ENCODE assay signal across 26 cellular contexts in the genomic region with DNA sequence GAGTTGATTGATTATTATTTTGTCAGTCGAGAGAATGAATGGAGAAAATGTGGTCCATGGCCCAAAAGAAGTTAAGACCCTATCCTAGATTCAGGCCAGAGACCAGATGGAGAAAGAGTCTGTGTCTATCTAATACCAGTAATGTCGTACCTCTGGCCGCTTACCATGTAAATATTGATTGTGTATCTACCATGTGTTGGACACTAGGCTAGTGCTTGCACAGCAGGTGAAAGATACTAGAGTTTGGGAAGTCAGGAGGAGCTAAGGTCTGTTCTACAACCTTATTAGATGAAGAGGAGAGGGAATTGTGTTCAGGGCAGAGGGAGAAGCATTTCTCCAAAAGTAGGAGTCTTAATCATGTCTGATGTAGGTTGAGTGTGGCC.
"Had no signal": no experiment of that assay in that cellular context is flagged by ENCODE, and none has a peak within 500 bp of the region (broad histone marks: within the 10 kb centered on the region; RNA-seq: fewer than 3 reads in every experiment).

No MANE protein-coding gene starts in this region.

- H3K4me3 Mint-ChIP-seq: activated CD4-positive, alpha-beta memory T cell treated with anti-CD3 and anti-CD28 coated beads for 36 hours; activated naive CD8-positive, alpha-beta T cell treated with anti-CD3 and anti-CD28 coated beads, Interleukin-2, amount 10 ng/mL, durations not matched to agents 7 days and 5 days; effector memory CD8-positive, alpha-beta T cell; mesothelial cell of epicardium; naive thymus-derived CD8-positive, alpha-beta T cell; stimulated activated naive B cell treated with anti-CD40 and anti-IgM and Interleukin-4, amounts not matched to agents 10 μg/mL and 1 μg/mL and 100 μg/mL, for 72 hours; T-helper 1 cell treated with Interleukin-12 subunit alpha and Interleukin-12 subunit beta and Interleukin-4 antibody, amounts not matched to agents 30 μg/mL and 1 μg/mL, for 36 hours had no signal

- H3K9me3 ChIP-seq: colonic mucosa, esophagus muscularis mucosa, gastrocnemius medialis, left ventricle myocardium inferior, sigmoid colon, thoracic aorta, upper lobe of left lung had no signal

- H3K27me3 Mint-ChIP-seq: activated CD4-positive, alpha-beta memory T cell treated with anti-CD3 and anti-CD28 coated beads for 36 hours; activated naive CD8-positive, alpha-beta T cell treated with anti-CD3 and anti-CD28 coated beads, Interleukin-2, amount 10 ng/mL, durations not matched to agents 7 days and 5 days; effector memory CD8-positive, alpha-beta T cell; naive thymus-derived CD8-positive, alpha-beta T cell; progenitor cell of endocrine pancreas; stimulated activated naive B cell treated with anti-CD40 and anti-IgM and Interleukin-4, amounts not matched to agents 10 μg/mL and 1 μg/mL and 100 μg/mL, for 72 hours had no signal

- H3K27ac ChIP-seq: colonic mucosa, dorsolateral prefrontal cortex, esophagus muscularis mucosa, gastrocnemius medialis, left ventricle myocardium inferior, sigmoid colon, thoracic aorta had no signal

- ATAC-seq: effector memory CD8-positive, alpha-beta T cell; gastrocnemius medialis; naive thymus-derived CD8-positive, alpha-beta T cell; stimulated activated naive B cell treated with anti-CD40 and anti-IgM and Interleukin-4, amounts not matched to agents 10 μg/mL and 1 μg/mL and 100 μg/mL, for 72 hours had no signal

- H3K4me3 ChIP-seq: colonic mucosa, dorsolateral prefrontal cortex, esophagus muscularis mucosa, gastrocnemius medialis, left ventricle myocardium inferior, sigmoid colon, smooth muscle cell, thoracic aorta, upper lobe of left lung had no signal

- H3K27me3 ChIP-seq: colonic mucosa, dorsolateral prefrontal cortex, esophagus muscularis mucosa, gastrocnemius medialis, sigmoid colon, upper lobe of left lung had no signal

- H3K4me1 Mint-ChIP-seq: activated naive CD8-positive, alpha-beta T cell treated with anti-CD3 and anti-CD28 coated beads, Interleukin-2, amount 10 ng/mL, durations not matched to agents 7 days and 5 days had no signal

- H3K27ac Mint-ChIP-seq: activated CD4-positive, alpha-beta memory T cell treated with anti-CD3 and anti-CD28 coated beads for 36 hours; activated naive CD8-positive, alpha-beta T cell treated with anti-CD3 and anti-CD28 coated beads, Interleukin-2, amount 10 ng/mL, durations not matched to agents 7 days and 5 days; mesothelial cell of epicardium; progenitor cell of endocrine pancreas; stimulated activated naive B cell treated with anti-CD40 and anti-IgM and Interleukin-4, amounts not matched to agents 10 μg/mL and 1 μg/mL and 100 μg/mL, for 72 hours; T-helper 1 cell treated with Interleukin-12 subunit alpha and Interleukin-12 subunit beta and Interleukin-4 antibody, amounts not matched to agents 30 μg/mL and 1 μg/mL, for 36 hours had no signal

- DNase-seq: activated CD4-positive, alpha-beta memory T cell treated with anti-CD3 and anti-CD28 coated beads for 36 hours; activated CD4-positive, alpha-beta T cell treated with anti-CD3 and anti-CD28 coated beads for 4 hours; activated CD4-positive, CD25-positive, alpha-beta regulatory T cell; activated gamma-delta T cell treated with Interleukin-2 at 50 U/mL for 16 hours; activated naive CD8-positive, alpha-beta T cell treated with anti-CD3 and anti-CD28 coated beads, Interleukin-2, amount 10 ng/mL, durations not matched to agents 7 days and 5 days; amniotic stem cell; colonic mucosa; dorsolateral prefrontal cortex; effector memory CD8-positive, alpha-beta T cell; gastrocnemius medialis; hippocampal formation; kidney glomerular epithelial cell; left ventricle myocardium inferior; retina; sigmoid colon; stimulated activated CD4-positive, alpha-beta T cell treated with anti-CD3 and anti-CD28 coated beads, Interleukin-15, amount 100 ng/mL, for 24 hours; stimulated activated naive B cell treated with anti-CD40 and anti-IgM and Interleukin-4, amounts not matched to agents 10 μg/mL and 1 μg/mL and 100 μg/mL, for 72 hours; upper lobe of left lung had no signal

- FAIRE-seq: bronchial epithelial cell had no signal

- H3K4me1 ChIP-seq: colonic mucosa, esophagus muscularis mucosa, sigmoid colon had no signal

- H3K9me3 Mint-ChIP-seq: activated CD4-positive, alpha-beta memory T cell treated with anti-CD3 and anti-CD28 coated beads for 36 hours; activated naive CD8-positive, alpha-beta T cell treated with anti-CD3 and anti-CD28 coated beads, Interleukin-2, amount 10 ng/mL, durations not matched to agents 7 days and 5 days; effector memory CD8-positive, alpha-beta T cell; mesothelial cell of epicardium; naive thymus-derived CD8-positive, alpha-beta T cell; stimulated activated naive B cell treated with anti-CD40 and anti-IgM and Interleukin-4, amounts not matched to agents 10 μg/mL and 1 μg/mL and 100 μg/mL, for 72 hours; T-helper 1 cell treated with Interleukin-12 subunit alpha and Interleukin-12 subunit beta and Interleukin-4 antibody, amounts not matched to agents 30 μg/mL and 1 μg/mL, for 36 hours had no signal
